Comparison of ENCODE assay signal across 9 cellular contexts in genomic region chr16:31143036-31143888, GRCh38. TPM values are rescaled to one million over a fixed set of nuclear protein-coding genes. Genes with fewer than 3 reads are reported as not detected.
DNase-seq lines count a peak whose midpoint lies in the region; ATAC-seq and TF ChIP-seq lines count a peak whose summit lies in the region.
"Had no signal": no experiment of that assay in that cellular context is flagged by ENCODE, and none has a peak within 500 bp of the region (broad histone marks: within the 10 kb centered on the region; RNA-seq: fewer than 3 reads in every experiment).

No MANE protein-coding gene starts in this region.

- H3K23ac ChIP-seq in mesenchymal stem cell (ENCODE audit: low read length in 2 of 2) = no peak overlapping the region

- TF ChIP-seq POLR2A in tibial nerve (IDR thresholded peaks at IDR 0.05) = no peak

- H3K27me3 ChIP-seq in mesenchymal stem cell (ENCODE audit: control insufficient read depth in 1 of 2, insufficient read depth in 1 of 2, low read length in 2 of 2) = peaks cover 27 to 30% of the 10 kb centered on the region in 2 experiments
- peaks cover 0 to 15% of the 10 kb centered on the region in 2 donors for H3K27me3 ChIP-seq in tibial nerve

- H3K27me3 Mint-ChIP-seq in activated T-cell treated with anti-CD3 and anti-CD28 coated beads, Interleukin-2, amount 50 U/mL, for 72 hours (ENCODE audit: low read depth) = no peaks in the 10 kb centered on the region

- no peak for ATAC-seq in activated T-cell treated with anti-CD3 and anti-CD28 coated beads, Interleukin-2, amount 50 U/mL, for 72 hours (replicated peaks in 1 of 2)
- ATAC-seq in esophagus mucosa = no peak
- no peak for ATAC-seq in omental fat pad (ENCODE audit: low FRiP score)

- peak overlapping the region; percentile 92 for H3K4me2 ChIP-seq in mesenchymal stem cell (ENCODE audit: low read length, poor library complexity, severe bottlenecking)

- H3K36me3 ChIP-seq in mesenchymal stem cell (ENCODE audit: control insufficient read depth in 1 of 2, insufficient read depth in 2 of 2, low read depth in 1 of 2, low read length in 2 of 2) (no peaks in the 10 kb centered on the region), tibial nerve (no peaks in the 10 kb centered on the region)

- H3K27ac ChIP-seq in angular gyrus (ENCODE audit: low read depth, low read length) (peak overlapping the region; percentile 80), mesenchymal stem cell (ENCODE audit: low read length, poor library complexity, severe bottlenecking) (no peak overlapping the region), tibial nerve (peak overlapping the region; percentile 62 to 89 (median 84))

- no peaks in the 10 kb centered on the region for H3K79me1 ChIP-seq in mesenchymal stem cell (replicated peaks; ENCODE audit: low read length, poor library complexity, severe bottlenecking)

- peak overlapping the region; percentile 74 to 94 for H3K18ac ChIP-seq in mesenchymal stem cell (ENCODE audit: low read depth in 1 of 2, low read length in 2 of 2)

- peak overlapping the region; percentile 92 for H2BK15ac ChIP-seq in mesenchymal stem cell (ENCODE audit: low read depth, poor library complexity, severe bottlenecking)

- no peak for TF ChIP-seq EP300 in tibial nerve (IDR thresholded peaks at IDR 0.05)

- no peak overlapping the region for H3K14ac ChIP-seq in mesenchymal stem cell (ENCODE audit: low read length in 2 of 2)

- peaks cover 30% of the 10 kb centered on the region for H3K4me1 ChIP-seq in mesenchymal stem cell (ENCODE audit: control insufficient read depth, insufficient read depth, low read depth, low read length)
- H3K4me1 ChIP-seq in tibial nerve = peaks cover 0 to 38% (median 12%) of the 10 kb centered on the region in 4 donors

- H2BK120ac ChIP-seq in mesenchymal stem cell (ENCODE audit: low read depth, low read length) = no peak overlapping the region

- H3K36me3 Mint-ChIP-seq in activated T-cell treated with anti-CD3 and anti-CD28 coated beads, Interleukin-2, amount 50 U/mL, for 72 hours (ENCODE audit: insufficient read depth in 2 of 2) = no peaks in the 10 kb centered on the region

- H2BK12ac ChIP-seq in mesenchymal stem cell (ENCODE audit: low read length in 2 of 2) = peak overlapping the region in 1 of 2 experiments; percentile 43

- peak overlapping the region; percentile 88 for H4K8ac ChIP-seq in mesenchymal stem cell (ENCODE audit: low read length)

- peak overlapping the region; percentile 72 to 75 for H3K4me3 Mint-ChIP-seq in activated T-cell treated with anti-CD3 and anti-CD28 coated beads, Interleukin-2, amount 50 U/mL, for 72 hours

- H3K4me1 Mint-ChIP-seq in activated T-cell treated with anti-CD3 and anti-CD28 coated beads, Interleukin-2, amount 50 U/mL, for 72 hours (ENCODE audit: low read depth) = peaks cover 20% of the 10 kb centered on the region

- H3K4ac ChIP-seq in mesenchymal stem cell (ENCODE audit: low read depth in 1 of 2, low read length in 2 of 2) = peak overlapping the region; percentile 64 to 87

- no peak overlapping the region for H2BK5ac ChIP-seq in mesenchymal stem cell (ENCODE audit: low read depth, low read length, poor library complexity, severe bottlenecking)

- peak overlapping the region; percentile 45 for H4K91ac ChIP-seq in mesenchymal stem cell (ENCODE audit: low read length)

- no peak overlapping the region for H3K27ac Mint-ChIP-seq in activated T-cell treated with anti-CD3 and anti-CD28 coated beads, Interleukin-2, amount 50 U/mL, for 72 hours

- TF ChIP-seq CTCF in tibial nerve (IDR thresholded peaks at IDR 0.05) (no peak), omental fat pad (IDR thresholded peaks at IDR 0.05) (no peak)

- H3K9me3 ChIP-seq in mesenchymal stem cell (ENCODE audit: control insufficient read depth, low read length) (no peaks in the 10 kb centered on the region), tibial nerve (no peaks in the 10 kb centered on the region)

- no peak for DNase-seq in activated T-cell treated with anti-CD3 and anti-CD28 coated beads, Interleukin-2, amount 50 U/mL, for 72 hours
- no peak for DNase-seq in activated T-cell treated with anti-CD3 and anti-CD28 coated beads, Interleukin-2, amount 50 U/mL, for 1 hour
- DNase-seq in mesenchymal stem cell (no peak), tibial nerve (ENCODE audit: low spot score in 2 of 2) (no peak), omental fat pad (ENCODE audit: low spot score) (no peak), foreskin melanocyte (no peak)

- 89% methylated on average over 17 of the region's 25 CpGs for WGBS in mesenchymal stem cell
- 63 to 64% methylated on average over 22 to 24 of the region's 25 CpGs for WGBS in tibial nerve, 2 donors

- H2AK5ac ChIP-seq in mesenchymal stem cell (ENCODE audit: low read length, severe bottlenecking) = no peak overlapping the region

- H3K9me3 Mint-ChIP-seq in activated T-cell treated with anti-CD3 and anti-CD28 coated beads, Interleukin-2, amount 50 U/mL, for 72 hours = no peaks in the 10 kb centered on the region

- H3K9ac ChIP-seq in mesenchymal stem cell (ENCODE audit: low read length) = peak overlapping the region; percentile 55

- H3K4me3 ChIP-seq in mesenchymal stem cell (ENCODE audit: insufficient read depth in 1 of 2, low read depth in 1 of 2, low read length in 2 of 2) = peak overlapping the region in 1 of 2 experiments; percentile 71
- peak overlapping the region; percentile 36 to 64 (median 44) for H3K4me3 ChIP-seq in tibial nerve

- peak overlapping the region; percentile 99 for H2AFZ ChIP-seq in mesenchymal stem cell (ENCODE audit: low read depth, low read length)

RNA-seq across cellular contexts. Expression of gene PRSS36, which starts 6.6 kb away (rescaled TPM):
- total RNA-seq in activated T-cell treated with anti-CD3 and anti-CD28 coated beads, Interleukin-2, amount 50 U/mL, for 72 hours = under 1 TPM; 0.19 TPM
- polyA plus RNA-seq in mesenchymal stem cell (2013, experiment 1 of 2) = 0.29 TPM
- polyA plus RNA-seq in mesenchymal stem cell (2013, experiment 2 of 2) = 0.14 TPM
- total RNA-seq in tibial nerve = 10 to 100 TPM in 2 of 4 donors, 1 to 10 TPM in 2; 6.5 to 21.3 (median 10.8) TPM
- 1.5 TPM for total RNA-seq in esophagus mucosa
- 1 to 10 TPM; 4.1 to 8.8 (median 6.8) TPM for total RNA-seq in omental fat pad

RNA-seq across cellular contexts. Expression of gene PRSS8, which starts 7.7 kb away (rescaled TPM):
- total RNA-seq in activated T-cell treated with anti-CD3 and anti-CD28 coated beads, Interleukin-2, amount 50 U/mL, for 72 hours = not detected
- not detected for polyA plus RNA-seq in mesenchymal stem cell (2013, experiment 1 of 2)
- polyA plus RNA-seq in mesenchymal stem cell (2013, experiment 2 of 2) = not detected
- under 1 TPM in 1 of 4 donors, not detected in 3; 0.20 TPM for total RNA-seq in tibial nerve
- total RNA-seq in esophagus mucosa = 59.3 TPM
- total RNA-seq in omental fat pad = 1 to 10 TPM in 2 of 4 donors, under 1 TPM in 1, not detected in 1; 0.31 to 2.6 (median 2.6) TPM
- total RNA-seq: aorta had no signal

RNA-seq across cellular contexts. Expression of gene KAT8, which starts 25.8 kb away (rescaled TPM):
- total RNA-seq in activated T-cell treated with anti-CD3 and anti-CD28 coated beads, Interleukin-2, amount 50 U/mL, for 72 hours = 10 to 100 TPM; 50.8 to 55.5 TPM
- polyA plus RNA-seq in mesenchymal stem cell (2013, experiment 1 of 2) = 21.2 TPM
- 20.3 TPM for polyA plus RNA-seq in mesenchymal stem cell (2013, experiment 2 of 2)
- total RNA-seq in tibial nerve (10 to 100 TPM; 79.5 to 99.0 (median 92.7) TPM), esophagus mucosa (25.5 TPM), omental fat pad (10 to 100 TPM; 39.4 to 72.2 (median 49.1) TPM)

RNA-seq across cellular contexts. Expression of gene BCKDK, which starts 35.1 kb away (rescaled TPM):
- 10 to 100 TPM; 21.6 to 24.5 TPM for total RNA-seq in activated T-cell treated with anti-CD3 and anti-CD28 coated beads, Interleukin-2, amount 50 U/mL, for 72 hours
- 43.8 TPM for polyA plus RNA-seq in mesenchymal stem cell (2013, experiment 1 of 2)
- 43.8 TPM for polyA plus RNA-seq in mesenchymal stem cell (2013, experiment 2 of 2)
- 10 to 100 TPM; 37.9 to 53.4 (median 45.6) TPM for total RNA-seq in tibial nerve
- total RNA-seq in esophagus mucosa = 21.5 TPM
- total RNA-seq in omental fat pad = 10 to 100 TPM; 34.5 to 52.5 (median 43.4) TPM

RNA-seq across cellular contexts. Expression of gene FUS, which starts 36.7 kb away (rescaled TPM):
- total RNA-seq in activated T-cell treated with anti-CD3 and anti-CD28 coated beads, Interleukin-2, amount 50 U/mL, for 72 hours = 100 to 1,000 TPM; 411 to 528 TPM
- 358 TPM for polyA plus RNA-seq in mesenchymal stem cell (2013, experiment 1 of 2)
- 365 TPM for polyA plus RNA-seq in mesenchymal stem cell (2013, experiment 2 of 2)
- total RNA-seq in tibial nerve = 100 to 1,000 TPM in 3 of 4 donors, 10 to 100 TPM in 1; 91.8 to 125 (median 109) TPM
- 127 TPM for total RNA-seq in esophagus mucosa
- total RNA-seq in omental fat pad = 100 to 1,000 TPM in 2 of 4 donors, 10 to 100 TPM in 2; 65.0 to 162 (median 116) TPM

Comparison
In these comparisons a context has a peak if more than half of its experiments do, and no peak if none do; other contexts are left out.
1. RNA of gene PRSS8, which starts 7.7 kb away (total RNA-seq): 59.3 TPM in esophagus mucosa (single experiment); 0.31 to 2.6 TPM in omental fat pad, not detected in activated T-cell treated with anti-CD3 and anti-CD28 coated beads, Interleukin-2, amount 50 U/mL, for 72 hours and 0.20 TPM in tibial nerve; every median in the first group is over 10 times any median in the second.